In genomic region chr20:59063358-59064213, GRCh38 we compare ENCODE assay signal across 9 cellular contexts. TPM values are rescaled to one million over a fixed set of nuclear protein-coding genes. Genes with fewer than 3 reads are reported as not detected.
DNase-seq lines count a peak whose midpoint lies in the region; ATAC-seq, FAIRE-seq and TF ChIP-seq lines count a peak whose summit lies in the region.
"Had no signal": no experiment of that assay in that cellular context is flagged by ENCODE, and none has a peak within 500 bp of the region (broad histone marks: within the 10 kb centered on the region; RNA-seq: fewer than 3 reads in every experiment).

No MANE protein-coding gene starts in this region.

- H3K9me3 ChIP-seq in heart left ventricle, result no peaks in the 10 kb centered on the region
- no peaks in the 10 kb centered on the region for H3K9me3 ChIP-seq in stomach smooth muscle (ENCODE audit: control insufficient read depth in 2 of 2, low read length in 2 of 2)
- H3K9me3 ChIP-seq in CD8-positive, alpha-beta T cell (ENCODE audit: low read length), result no peaks in the 10 kb centered on the region

- H3K27ac ChIP-seq in heart left ventricle (peak overlapping the region in 10 of 12 donors; percentile 17 to 67 (median 58)), stomach smooth muscle (ENCODE audit: low read length) (no peak overlapping the region)
- H3K27ac ChIP-seq in CD8-positive, alpha-beta T cell (ENCODE audit: low read depth, low read length), result no peak overlapping the region

- no peaks in the 10 kb centered on the region for H3K27me3 ChIP-seq in heart left ventricle
- no peaks in the 10 kb centered on the region for H3K27me3 ChIP-seq in stomach smooth muscle (ENCODE audit: control insufficient read depth in 1 of 2, insufficient read depth in 2 of 2, low read length in 2 of 2)
- no peaks in the 10 kb centered on the region for H3K27me3 ChIP-seq in CD8-positive, alpha-beta T cell (ENCODE audit: insufficient read depth, low read length)

- H3K4me3 Mint-ChIP-seq in CD8-positive, alpha-beta T cell, result no peak overlapping the region
- no peak overlapping the region for H3K4me3 Mint-ChIP-seq in activated T-cell treated with anti-CD3 and anti-CD28 coated beads, Interleukin-2, amount 50 U/mL, for 72 hours

- ATAC-seq in heart left ventricle (peak; percentile 73 to 99 (median 99)), GM18498 (IDR thresholded peaks at IDR 0.05; ENCODE audit: unreplicated experiment) (no peak)
- ATAC-seq in CD8-positive, alpha-beta T cell, result no peak
- ATAC-seq in activated T-cell treated with anti-CD3 and anti-CD28 coated beads, Interleukin-2, amount 50 U/mL, for 72 hours (replicated peaks in 1 of 2), result no peak

- no peak overlapping the region for H3K27ac Mint-ChIP-seq in CD8-positive, alpha-beta T cell
- H3K27ac Mint-ChIP-seq in activated T-cell treated with anti-CD3 and anti-CD28 coated beads, Interleukin-2, amount 50 U/mL, for 72 hours, result no peak overlapping the region

- H3K4me1 ChIP-seq in heart left ventricle (peaks cover 0 to 20% (median 12%) of the 10 kb centered on the region in 12 donors), stomach smooth muscle (ENCODE audit: control insufficient read depth, insufficient read depth, low read length) (peaks cover 7% of the 10 kb centered on the region)
- no peaks in the 10 kb centered on the region for H3K4me1 ChIP-seq in CD8-positive, alpha-beta T cell (ENCODE audit: insufficient read depth, low read length)

- H3K9me3 Mint-ChIP-seq in CD8-positive, alpha-beta T cell, result no peaks in the 10 kb centered on the region
- H3K9me3 Mint-ChIP-seq in activated T-cell treated with anti-CD3 and anti-CD28 coated beads, Interleukin-2, amount 50 U/mL, for 72 hours, result no peaks in the 10 kb centered on the region

- TF ChIP-seq POLR2A in heart left ventricle (IDR thresholded peaks at IDR 0.05), result no peak

- H3K9ac ChIP-seq in stomach smooth muscle (ENCODE audit: low read length in 2 of 2), result peak overlapping the region; percentile 29 to 37

- no peaks in the 10 kb centered on the region for H3K36me3 Mint-ChIP-seq in CD8-positive, alpha-beta T cell
- no peaks in the 10 kb centered on the region for H3K36me3 Mint-ChIP-seq in activated T-cell treated with anti-CD3 and anti-CD28 coated beads, Interleukin-2, amount 50 U/mL, for 72 hours (ENCODE audit: insufficient read depth in 2 of 2)

- TF ChIP-seq CTCF in heart left ventricle (IDR thresholded peaks at IDR 0.05), result no peak
- TF ChIP-seq CTCF in D721Med (IDR thresholded peaks at IDR 0.05; ENCODE audit: insufficient read depth, missing control alignments), result no peak
- no peak for TF ChIP-seq CTCF in CD8-positive, alpha-beta T cell (IDR thresholded peaks at IDR 0.05)

- peaks cover 4% of the 10 kb centered on the region for H3K27me3 Mint-ChIP-seq in CD8-positive, alpha-beta T cell (ENCODE audit: low read depth)
- H3K27me3 Mint-ChIP-seq in activated T-cell treated with anti-CD3 and anti-CD28 coated beads, Interleukin-2, amount 50 U/mL, for 72 hours (ENCODE audit: low read depth), result peaks cover 12% of the 10 kb centered on the region

- CTCF ChIA-PET in CD8-positive, alpha-beta T cell (lab: Charles Lee), result interaction anchor here (1.0 to 1.1 kb wide), 2 partner anchors 143 to 159 kb away, joined by 3 to 5 read pairs; no protein-coding TSS in a partner anchor

- intact Hi-C loops in heart left ventricle (cut with DNase I), result no loop called here
- intact Hi-C loops in CD8-positive, alpha-beta T cell (cut with DNase I, micrococcal nuclease), result no loop called here

- peak; percentile 77 for DNase-seq in HT1080 (ENCODE audit: low read depth)
- DNase-seq in heart left ventricle, result peak; percentile 44 to 82 (median 65)
- DNase-seq in D721Med (ENCODE audit: insufficient read length, low spot score), result no peak
- DNase-seq in CD8-positive, alpha-beta T cell, result no peak
- DNase-seq in activated T-cell treated with anti-CD3 and anti-CD28 coated beads, Interleukin-2, amount 50 U/mL, for 72 hours, result no peak

- H3K4me1 Mint-ChIP-seq in CD8-positive, alpha-beta T cell (ENCODE audit: low read depth), result no peaks in the 10 kb centered on the region
- H3K4me1 Mint-ChIP-seq in activated T-cell treated with anti-CD3 and anti-CD28 coated beads, Interleukin-2, amount 50 U/mL, for 72 hours (ENCODE audit: low read depth), result no peaks in the 10 kb centered on the region

- H3K36me3 ChIP-seq in heart left ventricle (no peaks in the 10 kb centered on the region), stomach smooth muscle (ENCODE audit: control insufficient read depth in 2 of 2, insufficient read depth in 2 of 2, low read length in 2 of 2) (no peaks in the 10 kb centered on the region)
- no peaks in the 10 kb centered on the region for H3K36me3 ChIP-seq in CD8-positive, alpha-beta T cell (ENCODE audit: insufficient read depth, low read length)

- H3K4me3 ChIP-seq in heart left ventricle (peak overlapping the region in 8 of 12 donors; percentile 2 to 31 (median 19)), stomach smooth muscle (ENCODE audit: low read length in 2 of 2) (peak overlapping the region; percentile 43 to 52)
- H3K4me3 ChIP-seq in CD8-positive, alpha-beta T cell (ENCODE audit: low read depth, low read length), result no peak overlapping the region

- FAIRE-seq in TTC549 (lab: Jason Lieb, UNC) (peak; percentile 99), D721Med (lab: Jason Lieb, UNC) (no peak)
- FAIRE-seq: islet of Langerhans had no signal

- 10 to 15% (median 13%) methylated on average over 22 of the region's 22 CpGs for WGBS in heart left ventricle, 4 donors

- POLR2A ChIA-PET in CD8-positive, alpha-beta T cell (lab: Charles Lee), result no interaction called here

RNA-seq across cellular contexts. Expression of gene PRELID3B, which starts 21.0 kb away (rescaled TPM):
- 87.6 and 93.3 TPM in 2 replicates for total RNA-seq in HT1080 (2014; rRNA removed; shearing (Covaris generic))
- polyA plus RNA-seq in HT1080 (2015; cell fraction: cytosol; rRNA removed), result 68.4 and 76.1 TPM in 2 replicates
- 31.5 and 32.8 TPM in 2 replicates for polyA plus RNA-seq in HT1080 (2015; cell fraction: nucleus; rRNA removed)
- 10 to 100 TPM; 34.6 to 51.0 (median 43.7) TPM for total RNA-seq in heart left ventricle
- 10 to 100 TPM; 14.1 to 39.6 TPM for polyA plus RNA-seq in heart left ventricle
- total RNA-seq in CD8-positive, alpha-beta T cell, result 10 to 100 TPM; 73.4 to 75.5 TPM
- total RNA-seq in activated T-cell treated with anti-CD3 and anti-CD28 coated beads, Interleukin-2, amount 50 U/mL, for 72 hours, result 100 to 1,000 TPM; 168 to 181 TPM

RNA-seq across cellular contexts. Expression of gene ATP5F1E, which starts 31.5 kb away (rescaled TPM):
- total RNA-seq in HT1080 (2014; rRNA removed; shearing (Covaris generic)), result 33.9 and 42.1 TPM in 2 replicates
- polyA plus RNA-seq in HT1080 (2015; cell fraction: cytosol; rRNA removed), result 26.8 and 36.8 TPM in 2 replicates
- polyA plus RNA-seq in HT1080 (2015; cell fraction: nucleus; rRNA removed), result 10.4 and 13.3 TPM in 2 replicates
- 100 to 1,000 TPM in 7 of 9 donors, 10 to 100 TPM in 2; 38.5 to 153 (median 116) TPM for total RNA-seq in heart left ventricle
- polyA plus RNA-seq in heart left ventricle, result 100 to 1,000 TPM in 1 of 2 donors, 10 to 100 TPM in 1; 66.4 to 130 TPM
- 10 to 100 TPM; 50.4 to 52.2 TPM for total RNA-seq in CD8-positive, alpha-beta T cell
- 10 to 100 TPM; 55.7 to 56.4 TPM for total RNA-seq in activated T-cell treated with anti-CD3 and anti-CD28 coated beads, Interleukin-2, amount 50 U/mL, for 72 hours

RNA-seq across cellular contexts. Expression of gene TUBB1, which starts 44.4 kb away (rescaled TPM):
- total RNA-seq in HT1080 (2014; rRNA removed; shearing (Covaris generic)), result not detected in 2 replicates
- polyA plus RNA-seq in HT1080 (2015; cell fraction: cytosol; rRNA removed), result not detected in 2 replicates
- polyA plus RNA-seq in HT1080 (2015; cell fraction: nucleus; rRNA removed), result 0.05 TPM in 1 of 2 replicates, not detected in the other
- under 1 TPM; 0.07 to 0.64 (median 0.25) TPM for total RNA-seq in heart left ventricle
- under 1 TPM in 1 of 2 donors, not detected in 1; 0.17 TPM for polyA plus RNA-seq in heart left ventricle
- not detected for total RNA-seq in CD8-positive, alpha-beta T cell
- not detected for total RNA-seq in activated T-cell treated with anti-CD3 and anti-CD28 coated beads, Interleukin-2, amount 50 U/mL, for 72 hours

RNA-seq across cellular contexts. Expression of gene CTSZ, which starts 56.5 kb away (rescaled TPM):
- total RNA-seq in HT1080 (2014; rRNA removed; shearing (Covaris generic)), result 95.5 and 110 TPM in 2 replicates
- polyA plus RNA-seq in HT1080 (2015; cell fraction: cytosol; rRNA removed), result 208 and 229 TPM in 2 replicates
- polyA plus RNA-seq in HT1080 (2015; cell fraction: nucleus; rRNA removed), result 89.2 and 90.4 TPM in 2 replicates
- 100 to 1,000 TPM in 8 of 9 donors, 10 to 100 TPM in 1; 97.8 to 482 (median 138) TPM for total RNA-seq in heart left ventricle
- 100 to 1,000 TPM in 1 of 2 donors, 10 to 100 TPM in 1; 92.2 to 122 TPM for polyA plus RNA-seq in heart left ventricle
- 1 to 10 TPM; 5.1 to 7.0 TPM for total RNA-seq in CD8-positive, alpha-beta T cell
- total RNA-seq in activated T-cell treated with anti-CD3 and anti-CD28 coated beads, Interleukin-2, amount 50 U/mL, for 72 hours, result 10 to 100 TPM; 44.5 to 51.6 TPM

Comparison
In these comparisons a context has a peak if more than half of its experiments do, and no peak if none do; other contexts are left out.
1. DNase-seq: peak in HT1080 (single experiment) and heart left ventricle (5 of 5); none in D721Med (single experiment), CD8-positive, alpha-beta T cell (0 of 7) and activated T-cell treated with anti-CD3 and anti-CD28 coated beads, Interleukin-2, amount 50 U/mL, for 72 hours (0 of 2).
2. ATAC-seq: peak in heart left ventricle (4 of 4); none in CD8-positive, alpha-beta T cell (single experiment), GM18498 (single experiment) and activated T-cell treated with anti-CD3 and anti-CD28 coated beads, Interleukin-2, amount 50 U/mL, for 72 hours (0 of 2).
3. H3K27ac ChIP-seq: peak in heart left ventricle (10 of 12); none in stomach smooth muscle (single experiment) and CD8-positive, alpha-beta T cell (single experiment).